ENCODE assay signal across 9 cellular contexts in the genomic region with DNA sequence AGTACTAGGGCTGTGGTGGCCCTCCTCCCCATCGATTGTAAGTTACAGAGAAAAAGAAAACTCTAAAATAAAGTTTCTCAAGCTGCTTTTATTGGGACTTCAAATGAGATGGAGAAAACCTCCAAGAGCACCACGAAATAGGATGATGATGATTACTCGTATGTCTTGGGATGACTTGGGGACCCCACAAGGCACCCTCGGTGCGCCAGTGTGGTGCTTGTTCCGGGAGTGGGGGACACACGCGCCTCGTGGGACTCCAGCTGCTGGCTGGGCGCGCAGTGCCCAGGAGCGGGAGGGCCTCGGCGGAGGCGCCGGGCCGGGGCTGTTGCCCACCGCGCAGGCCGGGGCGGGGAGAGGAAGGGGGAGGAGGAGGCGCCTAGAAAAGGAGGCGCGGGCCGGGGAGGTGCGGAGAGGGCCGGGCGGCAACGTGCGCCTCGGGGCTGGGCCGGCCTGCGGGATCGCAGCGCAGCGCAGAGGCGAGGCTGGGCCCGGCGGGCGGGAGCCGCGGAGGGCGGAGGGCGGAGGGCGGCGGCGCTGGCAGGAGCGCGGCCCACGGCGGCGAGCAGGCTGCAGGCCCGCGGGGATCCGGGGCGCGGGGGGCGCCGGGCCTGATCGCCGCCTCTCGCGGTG. TPM values are rescaled to one million over a fixed set of nuclear protein-coding genes. Genes with fewer than 3 reads are reported as not detected.
DNase-seq lines count a peak whose midpoint lies in the region; ATAC-seq, FAIRE-seq and TF ChIP-seq lines count a peak whose summit lies in the region.
"Had no signal": no experiment of that assay in that cellular context is flagged by ENCODE, and none has a peak within 500 bp of the region (broad histone marks: within the 10 kb centered on the region; RNA-seq: fewer than 3 reads in every experiment).

A gene with protein sequence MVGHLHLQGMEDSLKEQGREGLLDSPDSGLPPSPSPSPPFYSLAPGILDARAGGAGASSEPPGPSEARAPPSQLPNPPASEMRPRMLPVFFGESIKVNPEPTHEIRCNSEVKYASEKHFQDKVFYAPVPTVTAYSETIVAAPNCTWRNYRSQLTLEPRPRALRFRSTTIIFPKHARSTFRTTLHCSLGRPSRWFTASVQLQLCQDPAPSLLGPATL (plus strand): TSS at position 408 of the 630 bp plus-strand sequence. CDS start 337 bp downstream, outside the sequence.

- H3K27ac ChIP-seq in HUES48 (ENCODE audit: low read depth, low read length) (no peak within 1 kb of the TSS), astrocyte (ENCODE audit: low read depth, low read length) (no peak within 1 kb of the TSS), iPS-18a (ENCODE audit: low read length) (no peak within 1 kb of the TSS)

- no peak within 1 kb of the TSS for H3K27ac Mint-ChIP-seq in astrocyte (ENCODE audit: unreplicated experiment)
- H3K27ac Mint-ChIP-seq in activated T-helper 1 cell treated with anti-CD3 and anti-CD28 coated beads, Interleukin-12 subunit alpha, Interleukin-12 subunit beta, Interleukin-2, Interleukin-4 antibody, amounts not matched to agents 30 ng/mL and 10 ng/mL and 1 ng/mL, durations not matched to agents 14 hours and 24 hours and 36 hours: no peak within 1 kb of the TSS

- H3K36me3 Mint-ChIP-seq in astrocyte (ENCODE audit: low read depth, unreplicated experiment): no peaks in the 10 kb centered on the region
- no peaks in the 10 kb centered on the region for H3K36me3 Mint-ChIP-seq in activated T-helper 1 cell treated with anti-CD3 and anti-CD28 coated beads, Interleukin-12 subunit alpha, Interleukin-12 subunit beta, Interleukin-2, Interleukin-4 antibody, amounts not matched to agents 30 ng/mL and 10 ng/mL and 1 ng/mL, durations not matched to agents 14 hours and 24 hours and 36 hours (ENCODE audit: low read depth)

- FAIRE-seq in astrocyte (lab: Jason Lieb, UNC): no peak

- H3K9me3 ChIP-seq in HUES48 (ENCODE audit: control insufficient read depth, insufficient read depth, low read length) (no peaks in the 10 kb centered on the region), astrocyte (ENCODE audit: insufficient read depth, low read depth, low read length) (no peaks in the 10 kb centered on the region), iPS-18a (ENCODE audit: control insufficient read depth, low read depth, low read length) (no peaks in the 10 kb centered on the region), skeletal muscle satellite cell (replicated peaks; ENCODE audit: low read length) (no peaks in the 10 kb centered on the region)

- TF ChIP-seq CTCF in astrocyte (IDR thresholded peaks at IDR 0.05; ENCODE audit: insufficient read depth, low read depth, low read length): no peak

- DNase-seq in astrocyte (ENCODE audit: low read depth) (no peak), NCI-H2107 treated with DMSO at 0.1 percent for 48 hours (lab: John Stamatoyannopoulos, UW; ENCODE audit: unreplicated experiment) (no peak), DMS53 treated with DMSO at 0.1 percent for 48 hours (lab: John Stamatoyannopoulos, UW; ENCODE audit: unreplicated experiment) (no peak)
- DNase-seq in activated T-helper 1 cell treated with anti-CD3 and anti-CD28 coated beads, Interleukin-12 subunit alpha, Interleukin-12 subunit beta, Interleukin-2, Interleukin-4 antibody, amounts not matched to agents 30 ng/mL and 10 ng/mL and 1 ng/mL, durations not matched to agents 14 hours and 24 hours and 36 hours (ENCODE audit: low spot score): no peak

- no peak for ATAC-seq in GM18861 (IDR thresholded peaks at IDR 0.05; ENCODE audit: unreplicated experiment)

- peaks cover 11% of the 10 kb centered on the region for H4K20me1 ChIP-seq in astrocyte (ENCODE audit: insufficient read depth, low read length)

- H3K9ac ChIP-seq in HUES48 (ENCODE audit: low read depth, low read length) (no peak within 1 kb of the TSS), astrocyte (ENCODE audit: low read length) (no peak within 1 kb of the TSS), iPS-18a (ENCODE audit: low read length) (no peak within 1 kb of the TSS), skeletal muscle satellite cell (ENCODE audit: low read depth, low read length) (peak within 1 kb of the TSS; percentile 70)

- no peaks in the 10 kb centered on the region for H3K79me2 ChIP-seq in astrocyte (ENCODE audit: insufficient read depth, low read length)

- H3K4me1 Mint-ChIP-seq in astrocyte (ENCODE audit: low read depth, unreplicated experiment): peaks cover 8% of the 10 kb centered on the region
- H3K4me1 Mint-ChIP-seq in activated T-helper 1 cell treated with anti-CD3 and anti-CD28 coated beads, Interleukin-12 subunit alpha, Interleukin-12 subunit beta, Interleukin-2, Interleukin-4 antibody, amounts not matched to agents 30 ng/mL and 10 ng/mL and 1 ng/mL, durations not matched to agents 14 hours and 24 hours and 36 hours (ENCODE audit: low read depth): no peaks in the 10 kb centered on the region
- H3K4me1 Mint-ChIP-seq: central memory CD8-positive, alpha-beta T cell had no signal

- H3K4me3 Mint-ChIP-seq in astrocyte (ENCODE audit: unreplicated experiment): peak within 1 kb of the TSS; percentile 83
- H3K4me3 Mint-ChIP-seq in activated T-helper 1 cell treated with anti-CD3 and anti-CD28 coated beads, Interleukin-12 subunit alpha, Interleukin-12 subunit beta, Interleukin-2, Interleukin-4 antibody, amounts not matched to agents 30 ng/mL and 10 ng/mL and 1 ng/mL, durations not matched to agents 14 hours and 24 hours and 36 hours: no peak within 1 kb of the TSS
- H3K4me3 Mint-ChIP-seq: central memory CD8-positive, alpha-beta T cell had no signal

- peaks cover 6% of the 10 kb centered on the region for H3K9me3 Mint-ChIP-seq in astrocyte (ENCODE audit: unreplicated experiment)
- H3K9me3 Mint-ChIP-seq in activated T-helper 1 cell treated with anti-CD3 and anti-CD28 coated beads, Interleukin-12 subunit alpha, Interleukin-12 subunit beta, Interleukin-2, Interleukin-4 antibody, amounts not matched to agents 30 ng/mL and 10 ng/mL and 1 ng/mL, durations not matched to agents 14 hours and 24 hours and 36 hours: no peaks in the 10 kb centered on the region
- H3K9me3 Mint-ChIP-seq: central memory CD8-positive, alpha-beta T cell had no signal

- H3K4me2 ChIP-seq in astrocyte (ENCODE audit: low read length): peak within 1 kb of the TSS; percentile 69
- peak within 1 kb of the TSS; percentile 78 for H3K4me2 ChIP-seq in skeletal muscle satellite cell (ENCODE audit: low read length)

- intact Hi-C loops in activated T-helper 1 cell treated with anti-CD3 and anti-CD28 coated beads, Interleukin-12 subunit alpha, Interleukin-12 subunit beta, Interleukin-2, Interleukin-4 antibody, amounts not matched to agents 30 ng/mL and 10 ng/mL and 1 ng/mL, durations not matched to agents 14 hours and 24 hours and 36 hours (cut with micrococcal nuclease): no loop called here

- H3K27me3 ChIP-seq in HUES48 (ENCODE audit: control insufficient read depth, insufficient read depth, low read length) (peaks cover 31% of the 10 kb centered on the region), astrocyte (ENCODE audit: insufficient read depth, low read length) (peaks cover 30% of the 10 kb centered on the region), iPS-18a (ENCODE audit: control insufficient read depth, insufficient read depth, low read length) (peaks cover 32% of the 10 kb centered on the region), skeletal muscle satellite cell (ENCODE audit: control insufficient read depth, insufficient read depth, low read length) (peaks cover 26% of the 10 kb centered on the region)

- no peak within 1 kb of the TSS for H2AFZ ChIP-seq in astrocyte (ENCODE audit: low read depth, low read length)

- peak within 1 kb of the TSS; percentile 61 for H3K4me3 ChIP-seq in HUES48 (ENCODE audit: low read depth, low read length)
- peak within 1 kb of the TSS; percentile 5 for H3K4me3 ChIP-seq in astrocyte (ENCODE audit: insufficient read depth, low read depth, low read length)
- peak within 1 kb of the TSS; percentile 57 for H3K4me3 ChIP-seq in iPS-18a (ENCODE audit: low read length)
- peak within 1 kb of the TSS; percentile 74 for H3K4me3 ChIP-seq in skeletal muscle satellite cell (ENCODE audit: low read length)

- peaks cover 24% of the 10 kb centered on the region for H3K4me1 ChIP-seq in HUES48 (ENCODE audit: control insufficient read depth, insufficient read depth, low read length)
- peaks cover 2% of the 10 kb centered on the region for H3K4me1 ChIP-seq in astrocyte (ENCODE audit: insufficient read depth, low read length)
- peaks cover 17% of the 10 kb centered on the region for H3K4me1 ChIP-seq in iPS-18a (ENCODE audit: control insufficient read depth, low read depth, low read length)
- H3K4me1 ChIP-seq in skeletal muscle satellite cell (ENCODE audit: control insufficient read depth, insufficient read depth, low read length): peaks cover 2% of the 10 kb centered on the region

- H3K36me3 ChIP-seq in HUES48 (ENCODE audit: control insufficient read depth, insufficient read depth, low read length) (no peaks in the 10 kb centered on the region), astrocyte (ENCODE audit: insufficient read depth, low read length) (no peaks in the 10 kb centered on the region), iPS-18a (ENCODE audit: control insufficient read depth, low read depth, low read length) (no peaks in the 10 kb centered on the region), skeletal muscle satellite cell (ENCODE audit: insufficient read depth, low read length) (no peaks in the 10 kb centered on the region)

- H3K27me3 Mint-ChIP-seq in astrocyte (ENCODE audit: low read depth, unreplicated experiment): peaks cover 55% of the 10 kb centered on the region
- peaks cover 33% of the 10 kb centered on the region for H3K27me3 Mint-ChIP-seq in activated T-helper 1 cell treated with anti-CD3 and anti-CD28 coated beads, Interleukin-12 subunit alpha, Interleukin-12 subunit beta, Interleukin-2, Interleukin-4 antibody, amounts not matched to agents 30 ng/mL and 10 ng/mL and 1 ng/mL, durations not matched to agents 14 hours and 24 hours and 36 hours (ENCODE audit: insufficient read depth)

RNA-seq across cellular contexts. Expression of the gene that starts here (rescaled TPM):
- total RNA-seq in astrocyte: 1.8 and 2.8 TPM in 2 replicates
- total RNA-seq in skeletal muscle satellite cell (2012; rRNA removed): not detected in 2 replicates
- not detected in 2 replicates for total RNA-seq in activated T-helper 1 cell treated with anti-CD3 and anti-CD28 coated beads, Interleukin-12 subunit alpha, Interleukin-12 subunit beta, Interleukin-2, Interleukin-4 antibody, amounts not matched to agents 30 ng/mL and 10 ng/mL and 1 ng/mL, durations not matched to agents 14 hours and 24 hours and 36 hours

Comparison
In these comparisons a context has a peak if more than half of its experiments do, and no peak if none do; other contexts are left out.
1. H3K4me3 ChIP-seq: peak in every context shown above with its lines; median percentile 74 in skeletal muscle satellite cell; 61 in HUES48; 57 in iPS-18a; 5 in astrocyte.